Comparison of ENCODE assay signal across 1 cellular context in genomic region chr3:109339714-109340648, GRCh38.
A peak's percentile ranks its signal among the peaks of the same experiment; 100 is the strongest.
TF ChIP-seq lines count a peak whose summit lies in the region.

No MANE protein-coding gene starts in this region.

TF ChIP-seq in H1, 55 proteins besides CTCF, POLR2A, EP300 and RAD21 (continued from another document):
- TF ChIP-seq SIN3A (conservative IDR thresholded peaks at IDR 0.05 in 1 of 2, IDR thresholded peaks at IDR 0.05 in 1 of 2; ENCODE audit: low read depth in 1 of 2, low read length in 2 of 2): peak in 1 of 2 experiments; percentile 60; a peak in 1 of 4 replicates
